In the genomic region with DNA sequence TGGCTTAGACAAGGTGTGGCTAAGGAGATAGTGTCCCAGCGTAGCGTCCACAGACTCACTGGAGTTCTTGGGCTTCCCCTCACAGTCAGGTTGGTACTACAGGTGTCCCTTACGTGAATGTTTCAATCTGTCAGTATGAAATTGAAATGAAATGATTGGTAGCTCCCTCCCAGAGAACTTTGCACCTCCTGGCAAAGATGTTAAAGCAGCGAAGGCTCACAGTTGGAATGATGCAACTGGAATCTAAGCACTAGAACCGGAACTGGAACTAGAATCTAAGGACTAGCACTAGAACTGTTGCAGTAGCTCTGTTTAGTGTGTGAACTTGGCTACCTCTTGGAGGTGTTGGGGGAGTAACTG, we compare ENCODE assay signal across 8 cellular contexts. TPM values are rescaled to one million over a fixed set of nuclear protein-coding genes. Genes with fewer than 3 reads are reported as not detected.
DNase-seq lines count a peak whose midpoint lies in the region; ATAC-seq lines count a peak whose summit lies in the region.

No MANE protein-coding gene starts in this region.

- WGBS in right cardiac atrium, result 42% methylated on average over 5 of the region's 5 CpGs

- H3K4me1 Mint-ChIP-seq in activated naive CD4-positive, alpha-beta T cell treated with anti-CD3 and anti-CD28 coated beads for 36 hours (ENCODE audit: low read depth), result peaks cover 38% of the 10 kb centered on the region
- H3K4me1 Mint-ChIP-seq in T-cell, result peaks cover 44 to 46% (median 46%) of the 10 kb centered on the region in 3 donors
- H3K4me1 Mint-ChIP-seq in stimulated activated naive B cell treated with anti-CD40 and anti-IgM and Interleukin-4, amounts not matched to agents 10 μg/mL and 1 μg/mL and 100 μg/mL, for 72 hours, result peaks cover 14 to 43% of the 10 kb centered on the region in 2 donors

- no peaks in the 10 kb centered on the region for H3K27me3 Mint-ChIP-seq in activated naive CD4-positive, alpha-beta T cell treated with anti-CD3 and anti-CD28 coated beads for 36 hours (ENCODE audit: low read depth)
- no peaks in the 10 kb centered on the region for H3K27me3 Mint-ChIP-seq in T-cell
- no peaks in the 10 kb centered on the region for H3K27me3 Mint-ChIP-seq in stimulated activated naive B cell treated with anti-CD40 and anti-IgM and Interleukin-4, amounts not matched to agents 10 μg/mL and 1 μg/mL and 100 μg/mL, for 72 hours

- DNase-seq in activated naive CD4-positive, alpha-beta T cell treated with anti-CD3 and anti-CD28 coated beads for 36 hours, result no peak
- DNase-seq in activated naive CD4-positive, alpha-beta T cell treated with anti-CD3 and anti-CD28 coated beads, Interleukin-2, amount 50 U/mL, for 16 hours, result no peak
- no peak for DNase-seq in T-cell
- no peak for DNase-seq in right cardiac atrium
- DNase-seq in stimulated activated naive B cell treated with anti-CD40 and anti-IgM and Interleukin-4, amounts not matched to agents 10 μg/mL and 1 μg/mL and 100 μg/mL, for 72 hours, result no peak
- DNase-seq in stimulated activated CD4-positive, alpha-beta T cell treated with anti-CD3 and anti-CD28 coated beads, Interleukin-12 subunit alpha, Interleukin-12 subunit beta, amount 100 ng/mL, for 4 hours, result no peak
- DNase-seq in activated gamma-delta T cell treated with Interleukin-2 at 50 U/mL for 16 hours, result no peak

- CTCF ChIA-PET in activated naive CD4-positive, alpha-beta T cell treated with anti-CD3 and anti-CD28 coated beads for 36 hours (lab: Charles Lee), result interaction anchor here (0.7 to 3.4 kb wide), 3 partner anchors 12 to 52 kb away, joined by 4 to 21 read pairs (median 4); partner anchors contain the start of gene CDC26
- CTCF ChIA-PET in T-cell (lab: Charles Lee), result interaction anchor here in 1 of 2 donors (0.7 to 3.6 kb wide), 2 partner anchors 52 to 67 kb away, joined by 4 to 31 read pairs; partner anchors contain the start of genes CDC26 and PRPF4

- H3K36me3 Mint-ChIP-seq in activated naive CD4-positive, alpha-beta T cell treated with anti-CD3 and anti-CD28 coated beads for 36 hours (ENCODE audit: low read depth), result no peaks in the 10 kb centered on the region
- H3K36me3 Mint-ChIP-seq in T-cell, result peaks cover 6% of the 10 kb centered on the region
- peaks cover 7% of the 10 kb centered on the region in 2 donors for H3K36me3 Mint-ChIP-seq in stimulated activated naive B cell treated with anti-CD40 and anti-IgM and Interleukin-4, amounts not matched to agents 10 μg/mL and 1 μg/mL and 100 μg/mL, for 72 hours

- H3K27me3 ChIP-seq in right cardiac atrium (ENCODE audit: control insufficient read depth, insufficient read depth), result no peaks in the 10 kb centered on the region

- peak overlapping the region; percentile 80 for H3K4me3 ChIP-seq in right cardiac atrium (ENCODE audit: low read length)

- no peak for ATAC-seq in T-cell (replicated peaks in 1 of 4)
- no peak for ATAC-seq in right cardiac atrium
- no peak for ATAC-seq in stimulated activated naive B cell treated with anti-CD40 and anti-IgM and Interleukin-4, amounts not matched to agents 10 μg/mL and 1 μg/mL and 100 μg/mL, for 72 hours (replicated peaks)
- no peak for ATAC-seq in GM21528 (IDR thresholded peaks at IDR 0.05; ENCODE audit: low FRiP score, unreplicated experiment)

- intact Hi-C loops in activated naive CD4-positive, alpha-beta T cell treated with anti-CD3 and anti-CD28 coated beads for 36 hours (cut with micrococcal nuclease), result loop anchor here (5.0 to 10.0 kb wide), 5 partner anchors 378 to 1560 kb away; partner anchors contain the start of genes GNG10, PTBP3 and SNX30
- intact Hi-C loops in right cardiac atrium (cut with DNase I), result no loop called here

- H3K27ac ChIP-seq in right cardiac atrium (ENCODE audit: low read length), result no peak overlapping the region

- no peaks in the 10 kb centered on the region for H3K9me3 Mint-ChIP-seq in activated naive CD4-positive, alpha-beta T cell treated with anti-CD3 and anti-CD28 coated beads for 36 hours
- H3K9me3 Mint-ChIP-seq in T-cell, result no peaks in the 10 kb centered on the region
- no peaks in the 10 kb centered on the region for H3K9me3 Mint-ChIP-seq in stimulated activated naive B cell treated with anti-CD40 and anti-IgM and Interleukin-4, amounts not matched to agents 10 μg/mL and 1 μg/mL and 100 μg/mL, for 72 hours

- peaks cover 2% of the 10 kb centered on the region for H3K4me1 ChIP-seq in right cardiac atrium (ENCODE audit: control insufficient read depth, insufficient read depth, low read length)

- POLR2A ChIA-PET in T-cell (lab: Charles Lee), result interaction anchor here in 1 of 2 donors (0.6 kb wide), 1 partner anchor 1699 kb away, joined by 4 read pairs; no protein-coding TSS in a partner anchor

- no peaks in the 10 kb centered on the region for H3K9me3 ChIP-seq in right cardiac atrium (ENCODE audit: control insufficient read depth, low read length)

- peak overlapping the region; percentile 95 for H3K4me3 Mint-ChIP-seq in activated naive CD4-positive, alpha-beta T cell treated with anti-CD3 and anti-CD28 coated beads for 36 hours
- H3K4me3 Mint-ChIP-seq in T-cell, result peak overlapping the region; percentile 88 to 98 (median 94)
- peak overlapping the region; percentile 96 to 97 for H3K4me3 Mint-ChIP-seq in stimulated activated naive B cell treated with anti-CD40 and anti-IgM and Interleukin-4, amounts not matched to agents 10 μg/mL and 1 μg/mL and 100 μg/mL, for 72 hours

- no peak overlapping the region for H3K27ac Mint-ChIP-seq in activated naive CD4-positive, alpha-beta T cell treated with anti-CD3 and anti-CD28 coated beads for 36 hours
- no peak overlapping the region for H3K27ac Mint-ChIP-seq in T-cell
- no peak overlapping the region for H3K27ac Mint-ChIP-seq in stimulated activated naive B cell treated with anti-CD40 and anti-IgM and Interleukin-4, amounts not matched to agents 10 μg/mL and 1 μg/mL and 100 μg/mL, for 72 hours

RNA-seq across cellular contexts. Expression of gene SLC31A1, which starts 1.1 kb away (rescaled TPM):
- 1 to 10 TPM; 8.1 to 8.2 TPM for total RNA-seq in activated naive CD4-positive, alpha-beta T cell treated with anti-CD3 and anti-CD28 coated beads for 36 hours
- total RNA-seq in T-cell, result 1 to 10 TPM; 2.7 to 7.1 (median 4.2) TPM
- total RNA-seq in right cardiac atrium, result 10 to 100 TPM; 11.4 to 20.7 (median 13.7) TPM
- 6.0 TPM for polyA plus RNA-seq in right cardiac atrium

RNA-seq across cellular contexts. Expression of gene FKBP15, which starts 1.4 kb away (rescaled TPM):
- total RNA-seq in activated naive CD4-positive, alpha-beta T cell treated with anti-CD3 and anti-CD28 coated beads for 36 hours, result 10 to 100 TPM; 14.7 to 15.8 TPM
- total RNA-seq in T-cell (10 to 100 TPM; 22.2 to 31.8 (median 29.5) TPM), right cardiac atrium (10 to 100 TPM; 19.5 to 21.2 (median 20.1) TPM)
- polyA plus RNA-seq in right cardiac atrium, result 11.0 TPM

RNA-seq across cellular contexts. Expression of gene CDC26, which starts 52.9 kb away (rescaled TPM):
- 10 to 100 TPM; 36.3 to 38.1 TPM for total RNA-seq in activated naive CD4-positive, alpha-beta T cell treated with anti-CD3 and anti-CD28 coated beads for 36 hours
- total RNA-seq in T-cell, result 10 to 100 TPM; 25.1 to 37.0 (median 34.7) TPM
- 10 to 100 TPM; 29.0 to 39.1 (median 37.0) TPM for total RNA-seq in right cardiac atrium
- 50.0 TPM for polyA plus RNA-seq in right cardiac atrium

RNA-seq across cellular contexts. Expression of gene PRPF4, which starts 53.0 kb away (rescaled TPM):
- total RNA-seq in activated naive CD4-positive, alpha-beta T cell treated with anti-CD3 and anti-CD28 coated beads for 36 hours, result 10 to 100 TPM; 39.9 to 44.3 TPM
- total RNA-seq in T-cell (10 to 100 TPM; 16.6 to 24.4 (median 21.1) TPM), right cardiac atrium (10 to 100 TPM; 10.0 to 12.8 (median 10.7) TPM)
- polyA plus RNA-seq in right cardiac atrium, result 7.0 TPM
